In genomic region chrX:42715689-42716022, GRCh38 we compare ENCODE assay signal across 22 cellular contexts.
DNase-seq lines count a peak whose midpoint lies in the region; ATAC-seq, FAIRE-seq and TF ChIP-seq lines count a peak whose summit lies in the region.
"Had no signal": no experiment of that assay in that cellular context is flagged by ENCODE, and none has a peak within 500 bp of the region (broad histone marks: within the 10 kb centered on the region; RNA-seq: fewer than 3 reads in every experiment).

No MANE protein-coding gene starts in this region.

- no peak for DNase-seq in CD4-positive, CD25-positive, alpha-beta regulatory T cell
- DNase-seq in astrocyte (ENCODE audit: low read depth) (no peak), memory B cell (ENCODE audit: low spot score in 2 of 2) (no peak), smooth muscle cell (lab: John Stamatoyannopoulos, UW; ENCODE audit: unreplicated experiment) (no peak), GM19238 (ENCODE audit: insufficient read length, low spot score) (no peak), adrenal gland (no peak), NAMALWA (ENCODE audit: low spot score) (no peak), NCI-H146 treated with DMSO at 0.1 percent for 48 hours (lab: John Stamatoyannopoulos, UW; ENCODE audit: unreplicated experiment) (no peak)
- DNase-seq: activated T-cell treated with anti-CD3 and anti-CD28 coated beads for 4 hours, brain microvascular endothelial cell, NCI-H345, NCI-H774 had no signal

- H4K20me1 ChIP-seq in astrocyte (ENCODE audit: insufficient read depth, low read length) (no peaks in the 10 kb centered on the region), smooth muscle cell (ENCODE audit: low read depth) (no peaks in the 10 kb centered on the region)

- no peak for ATAC-seq in CD4-positive, CD25-positive, alpha-beta regulatory T cell (ENCODE audit: low read depth in 2 of 2)
- ATAC-seq in memory B cell (ENCODE audit: low read depth), result no peak

- H3K27me3 Mint-ChIP-seq in CD4-positive, CD25-positive, alpha-beta regulatory T cell, result no peaks in the 10 kb centered on the region
- no peaks in the 10 kb centered on the region for H3K27me3 Mint-ChIP-seq in astrocyte (ENCODE audit: low read depth, unreplicated experiment)
- H3K27me3 Mint-ChIP-seq in memory B cell, result no peaks in the 10 kb centered on the region
- H3K27me3 Mint-ChIP-seq: activated CD8-positive, alpha-beta T cell treated with anti-CD3 and anti-CD28 coated beads for 36 hours; stimulated activated naive CD8-positive, alpha-beta T cell treated with anti-CD3 and anti-CD28 coated beads, Interleukin-15, Interleukin-2, amounts not matched to agents 100 ng/mL and 50 ng/mL, for 24 hours; T-helper 17 cell had no signal

- H3K4me1 ChIP-seq in CD4-positive, CD25-positive, alpha-beta regulatory T cell (ENCODE audit: control insufficient read depth, insufficient read depth, low read length, poor library complexity, severe bottlenecking), result peaks cover 4% of the 10 kb centered on the region
- H3K4me1 ChIP-seq in astrocyte (ENCODE audit: insufficient read depth, low read length) (no peaks in the 10 kb centered on the region), smooth muscle cell (ENCODE audit: low read depth) (peaks cover 13% of the 10 kb centered on the region), adrenal gland (replicated peaks in 1 of 2) (no peaks in the 10 kb centered on the region)
- H3K4me1 ChIP-seq: BE2C, HAP-1, transverse colon had no signal

- no peak for TF ChIP-seq CTCF in astrocyte (IDR thresholded peaks at IDR 0.05; ENCODE audit: insufficient read depth, low read depth, low read length)
- TF ChIP-seq CTCF in smooth muscle cell (IDR thresholded peaks at IDR 0.05; ENCODE audit: borderline replicate concordance, insufficient read depth, poor library complexity, severe bottlenecking), result no peak
- TF ChIP-seq CTCF in adrenal gland (IDR thresholded peaks at IDR 0.05), result peak in 1 of 6 experiments; percentile 4

- intact Hi-C loops in adrenal gland (cut with DNase I), result no loop called here

- WGBS in smooth muscle cell (ENCODE audit: low lambda C conversion rate), result 59% methylated on average over 5 of the region's 5 CpGs
- 39 to 74% (median 62%) methylated on average over 5 of the region's 5 CpGs for WGBS in adrenal gland, 4 donors

- no peaks in the 10 kb centered on the region for H3K36me3 ChIP-seq in CD4-positive, CD25-positive, alpha-beta regulatory T cell (ENCODE audit: control insufficient read depth, insufficient read depth, low read length)
- H3K36me3 ChIP-seq in astrocyte (ENCODE audit: insufficient read depth, low read length), result no peaks in the 10 kb centered on the region
- H3K36me3 ChIP-seq in smooth muscle cell (ENCODE audit: low read depth), result no peaks in the 10 kb centered on the region
- no peaks in the 10 kb centered on the region for H3K36me3 ChIP-seq in adrenal gland (replicated peaks in 1 of 2)
- H3K36me3 ChIP-seq: BE2C, brain microvascular endothelial cell, HAP-1, neutrophil, transverse colon had no signal

- H3K9me3 Mint-ChIP-seq in CD4-positive, CD25-positive, alpha-beta regulatory T cell, result peaks cover 0 to 2% (median 0%) of the 10 kb centered on the region in 7 donors
- H3K9me3 Mint-ChIP-seq in astrocyte (ENCODE audit: unreplicated experiment) (no peaks in the 10 kb centered on the region), memory B cell (no peaks in the 10 kb centered on the region)
- H3K9me3 Mint-ChIP-seq: activated CD8-positive, alpha-beta T cell treated with anti-CD3 and anti-CD28 coated beads for 36 hours; stimulated activated naive CD8-positive, alpha-beta T cell treated with anti-CD3 and anti-CD28 coated beads, Interleukin-15, Interleukin-2, amounts not matched to agents 100 ng/mL and 50 ng/mL, for 24 hours had no signal

- H3K27ac Mint-ChIP-seq in CD4-positive, CD25-positive, alpha-beta regulatory T cell, result peak overlapping the region in 1 of 3 donors; percentile 66
- H3K27ac Mint-ChIP-seq in astrocyte (ENCODE audit: unreplicated experiment) (no peak overlapping the region), memory B cell (peak overlapping the region; percentile 72)
- H3K27ac Mint-ChIP-seq: activated CD8-positive, alpha-beta T cell treated with anti-CD3 and anti-CD28 coated beads for 36 hours; stimulated activated naive CD8-positive, alpha-beta T cell treated with anti-CD3 and anti-CD28 coated beads, Interleukin-15, Interleukin-2, amounts not matched to agents 100 ng/mL and 50 ng/mL, for 24 hours; T-helper 17 cell had no signal

- peak overlapping the region; percentile 5 for H3K27ac ChIP-seq in CD4-positive, CD25-positive, alpha-beta regulatory T cell (ENCODE audit: insufficient read depth, low read length, poor library complexity, severe bottlenecking)
- H3K27ac ChIP-seq in astrocyte (ENCODE audit: low read depth, low read length) (no peak overlapping the region), smooth muscle cell (ENCODE audit: low read depth) (no peak overlapping the region), adrenal gland (no peak overlapping the region)
- H3K27ac ChIP-seq: brain microvascular endothelial cell, neutrophil, RWPE1 had no signal

- H3K4me2 ChIP-seq in astrocyte (ENCODE audit: low read length) (peak overlapping the region; percentile 63), smooth muscle cell (no peak overlapping the region)
- H3K4me2 ChIP-seq: SK-N-SH had no signal

- no peaks in the 10 kb centered on the region for H3K27me3 ChIP-seq in CD4-positive, CD25-positive, alpha-beta regulatory T cell (ENCODE audit: control insufficient read depth, insufficient read depth, low read length)
- H3K27me3 ChIP-seq in astrocyte (ENCODE audit: insufficient read depth, low read length) (no peaks in the 10 kb centered on the region), smooth muscle cell (ENCODE audit: low read depth) (no peaks in the 10 kb centered on the region), adrenal gland (peaks cover 8% of the 10 kb centered on the region)
- H3K27me3 ChIP-seq: BE2C, brain microvascular endothelial cell, neutrophil, transverse colon had no signal

- H2AFZ ChIP-seq in astrocyte (ENCODE audit: low read depth, low read length), result peak overlapping the region; percentile 56
- H2AFZ ChIP-seq in smooth muscle cell (ENCODE audit: low read depth), result peak overlapping the region; percentile 80

- no peak overlapping the region for H3K9ac ChIP-seq in astrocyte (ENCODE audit: low read length)
- H3K9ac ChIP-seq in smooth muscle cell (ENCODE audit: low read depth), result no peak overlapping the region
- H3K9ac ChIP-seq: SK-N-SH had no signal

- peak; percentile 29 for FAIRE-seq in astrocyte (lab: Jason Lieb, UNC)
- FAIRE-seq: G401.6 had no signal

- H3K79me2 ChIP-seq in astrocyte (ENCODE audit: insufficient read depth, low read length) (no peaks in the 10 kb centered on the region), smooth muscle cell (ENCODE audit: low read depth) (no peaks in the 10 kb centered on the region)

- no peaks in the 10 kb centered on the region for H3K9me3 ChIP-seq in CD4-positive, CD25-positive, alpha-beta regulatory T cell (ENCODE audit: control insufficient read depth in 2 of 2, low read length in 2 of 2)
- H3K9me3 ChIP-seq in astrocyte (ENCODE audit: insufficient read depth, low read depth, low read length) (no peaks in the 10 kb centered on the region), smooth muscle cell (replicated peaks; ENCODE audit: low read depth) (no peaks in the 10 kb centered on the region), adrenal gland (replicated peaks in 1 of 3) (no peaks in the 10 kb centered on the region)
- H3K9me3 ChIP-seq: BE2C, HAP-1, neutrophil, SK-N-SH, transverse colon had no signal

- H3K36me3 Mint-ChIP-seq in CD4-positive, CD25-positive, alpha-beta regulatory T cell, result no peaks in the 10 kb centered on the region
- H3K36me3 Mint-ChIP-seq in astrocyte (ENCODE audit: low read depth, unreplicated experiment) (no peaks in the 10 kb centered on the region), memory B cell (no peaks in the 10 kb centered on the region)

- H3F3A ChIP-seq in smooth muscle cell (ENCODE audit: low read depth), result no peaks in the 10 kb centered on the region

- peak overlapping the region in 2 of 4 donors; percentile 10 to 51 for H3K4me3 Mint-ChIP-seq in CD4-positive, CD25-positive, alpha-beta regulatory T cell
- H3K4me3 Mint-ChIP-seq in astrocyte (ENCODE audit: unreplicated experiment) (no peak overlapping the region), memory B cell (no peak overlapping the region)
- H3K4me3 Mint-ChIP-seq: activated CD8-positive, alpha-beta T cell treated with anti-CD3 and anti-CD28 coated beads for 36 hours; stimulated activated naive CD8-positive, alpha-beta T cell treated with anti-CD3 and anti-CD28 coated beads, Interleukin-15, Interleukin-2, amounts not matched to agents 100 ng/mL and 50 ng/mL, for 24 hours; T-helper 17 cell had no signal

- H3K4me1 Mint-ChIP-seq in CD4-positive, CD25-positive, alpha-beta regulatory T cell, result peaks cover 4 to 48% (median 18%) of the 10 kb centered on the region in 4 donors
- peaks cover 5% of the 10 kb centered on the region for H3K4me1 Mint-ChIP-seq in astrocyte (ENCODE audit: low read depth, unreplicated experiment)
- peaks cover 9% of the 10 kb centered on the region for H3K4me1 Mint-ChIP-seq in memory B cell

- no peak for TF ChIP-seq POLR2A in adrenal gland (IDR thresholded peaks at IDR 0.05)

- peak overlapping the region; percentile 32 for H3K4me3 ChIP-seq in CD4-positive, CD25-positive, alpha-beta regulatory T cell (ENCODE audit: low read depth, low read length)
- H3K4me3 ChIP-seq in astrocyte (ENCODE audit: insufficient read depth, low read depth, low read length) (no peak overlapping the region), smooth muscle cell (no peak overlapping the region), adrenal gland (no peak overlapping the region)
- H3K4me3 ChIP-seq: HAP-1, transverse colon had no signal
